Comparison of ENCODE assay signal across 10 cellular contexts in genomic region chr21:31560479-31560878, GRCh38.
DNase-seq lines count a peak whose midpoint lies in the region; ATAC-seq and TF ChIP-seq lines count a peak whose summit lies in the region.
"Had no signal": no experiment of that assay in that cellular context is flagged by ENCODE, and none has a peak within 500 bp of the region (broad histone marks: within the 10 kb centered on the region; RNA-seq: fewer than 3 reads in every experiment).

No MANE protein-coding gene starts in this region.

- no peak for DNase-seq in activated T-cell treated with anti-CD3 and anti-CD28 coated beads, Interleukin-2, amount 50 U/mL, for 4 hours
- DNase-seq in activated T-cell treated with anti-CD3 and anti-CD28 coated beads for 4 hours (no peak), NT2/D1 (ENCODE audit: low read depth, low spot score) (no peak), progenitor cell of endocrine pancreas (ENCODE audit: low spot score, unreplicated experiment) (no peak), activated gamma-delta T cell treated with Interleukin-2 at 50 U/mL for 16 hours (no peak), WERI-Rb-1 (no peak), COR-L47 (lab: John Stamatoyannopoulos, UW) (no peak)
- DNase-seq: Right ventricle myocardium superior had no signal

- peak overlapping the region; percentile 7 for H3K9ac ChIP-seq in NT2/D1 (ENCODE audit: insufficient read length, low read depth)

- H3K27ac Mint-ChIP-seq in progenitor cell of endocrine pancreas = peak overlapping the region; percentile 96
- H3K27ac Mint-ChIP-seq: dendritic cell treated with granulocyte-macrophage colony-stimulating factor and Interleukin-4, amounts not matched to agents 40 ng/mL and 50 ng/mL, for 4 days had no signal

- no peak for TF ChIP-seq CTCF in progenitor cell of endocrine pancreas (IDR thresholded peaks at IDR 0.05; ENCODE audit: unreplicated experiment)
- TF ChIP-seq CTCF in WERI-Rb-1 (IDR thresholded peaks at IDR 0.05; ENCODE audit: low read depth, low read length) = no peak

- H3K4me1 ChIP-seq in NT2/D1 (ENCODE audit: insufficient read depth, insufficient read length) (peaks cover 2% of the 10 kb centered on the region), ectodermal cell (ENCODE audit: control insufficient read depth, insufficient read depth, low read length) (peaks cover 22% of the 10 kb centered on the region)

- H3K9me3 Mint-ChIP-seq in activated T-cell treated with anti-CD3 and anti-CD28 coated beads, Interleukin-2, amount 50 U/mL, for 4 hours = no peaks in the 10 kb centered on the region
- no peaks in the 10 kb centered on the region for H3K9me3 Mint-ChIP-seq in progenitor cell of endocrine pancreas (ENCODE audit: low read depth)
- H3K9me3 Mint-ChIP-seq: dendritic cell treated with granulocyte-macrophage colony-stimulating factor and Interleukin-4, amounts not matched to agents 40 ng/mL and 50 ng/mL, for 4 days had no signal

- peaks cover 23% of the 10 kb centered on the region for H3K27me3 Mint-ChIP-seq in activated T-cell treated with anti-CD3 and anti-CD28 coated beads, Interleukin-2, amount 50 U/mL, for 4 hours (ENCODE audit: low read depth)
- H3K27me3 Mint-ChIP-seq in progenitor cell of endocrine pancreas = peaks cover 5% of the 10 kb centered on the region

- WGBS in ectodermal cell, 2 experiments = 84 to 89% methylated on average over 6 of the region's 6 CpGs

- H3K4me3 ChIP-seq in NT2/D1 (ENCODE audit: insufficient read length, low read depth) = no peak overlapping the region
- H3K4me3 ChIP-seq in ectodermal cell (ENCODE audit: insufficient read depth, low read depth, low read length) = peak overlapping the region; percentile 82
- no peak overlapping the region for H3K4me3 ChIP-seq in WERI-Rb-1 (ENCODE audit: low read depth, low read length)

- ATAC-seq in activated T-cell treated with anti-CD3 and anti-CD28 coated beads, Interleukin-2, amount 50 U/mL, for 4 hours = no peak

- H3K27ac ChIP-seq in ectodermal cell (ENCODE audit: insufficient read depth, low read depth, low read length, poor library complexity, severe bottlenecking) = no peak overlapping the region
- H3K27ac ChIP-seq in WERI-Rb-1 = no peak overlapping the region

- no peaks in the 10 kb centered on the region for H3K36me3 Mint-ChIP-seq in activated T-cell treated with anti-CD3 and anti-CD28 coated beads, Interleukin-2, amount 50 U/mL, for 4 hours (ENCODE audit: insufficient read depth)
- peaks cover 1% of the 10 kb centered on the region for H3K36me3 Mint-ChIP-seq in progenitor cell of endocrine pancreas (ENCODE audit: insufficient read depth)

- H3K36me3 ChIP-seq in NT2/D1 (ENCODE audit: insufficient read depth, insufficient read length, low read length) (no peaks in the 10 kb centered on the region), ectodermal cell (ENCODE audit: control insufficient read depth, insufficient read depth, low read length) (no peaks in the 10 kb centered on the region), WERI-Rb-1 (no peaks in the 10 kb centered on the region)

- peaks cover 8% of the 10 kb centered on the region for H3K27me3 ChIP-seq in NT2/D1 (ENCODE audit: insufficient read depth, insufficient read length)
- H3K27me3 ChIP-seq in ectodermal cell (ENCODE audit: control insufficient read depth, insufficient read depth, low read length, poor library complexity, severe bottlenecking) = no peaks in the 10 kb centered on the region
- peaks cover 7% of the 10 kb centered on the region for H3K27me3 ChIP-seq in WERI-Rb-1 (ENCODE audit: insufficient read depth, low read depth, severe bottlenecking)

- H3K4me3 Mint-ChIP-seq in activated T-cell treated with anti-CD3 and anti-CD28 coated beads, Interleukin-2, amount 50 U/mL, for 4 hours = peak overlapping the region; percentile 87
- H3K4me3 Mint-ChIP-seq in progenitor cell of endocrine pancreas (ENCODE audit: low read depth) = peak overlapping the region; percentile 86
- H3K4me3 Mint-ChIP-seq: dendritic cell treated with granulocyte-macrophage colony-stimulating factor and Interleukin-4, amounts not matched to agents 40 ng/mL and 50 ng/mL, for 4 days had no signal

- H3K9me3 ChIP-seq in NT2/D1 (ENCODE audit: insufficient read depth, low read length) = no peaks in the 10 kb centered on the region
- no peaks in the 10 kb centered on the region for H3K9me3 ChIP-seq in ectodermal cell (ENCODE audit: control insufficient read depth, low read length)
- no peaks in the 10 kb centered on the region for H3K9me3 ChIP-seq in WERI-Rb-1 (ENCODE audit: severe bottlenecking)

- peaks cover 23% of the 10 kb centered on the region for H3K4me1 Mint-ChIP-seq in activated T-cell treated with anti-CD3 and anti-CD28 coated beads, Interleukin-2, amount 50 U/mL, for 4 hours (ENCODE audit: low read depth)
- H3K4me1 Mint-ChIP-seq in progenitor cell of endocrine pancreas (ENCODE audit: low read depth) = peaks cover 21% of the 10 kb centered on the region
